In genomic region chr4:49156309-49156708, GRCh38 we compare ENCODE assay signal across 7 cellular contexts.
A peak's percentile ranks its signal among the peaks of the same experiment; 100 is the strongest.
DNase-seq lines count a peak whose midpoint lies in the region; ATAC-seq and TF ChIP-seq lines count a peak whose summit lies in the region.
"Not testable (repeated sequence)": the region's sequence is repeated elsewhere in the genome, so short reads cannot be mapped to it uniquely, and the experiment has no call there.

No MANE protein-coding gene starts in this region.

- H3K4me3 Mint-ChIP-seq in natural killer cell treated with Interleukin-12 subunit alpha and Interleukin-12 subunit beta and Interleukin-15 and Interleukin-18, amount 100 ng/mL, for 72 hours, result not testable (repeated sequence)

- peaks cover 44% of the 10 kb centered on the region for H3K36me3 Mint-ChIP-seq in natural killer cell treated with Interleukin-12 subunit alpha and Interleukin-12 subunit beta and Interleukin-15 and Interleukin-18, amount 100 ng/mL, for 72 hours

- H3K4me3 ChIP-seq in left lung, upper lobe of right lung: not testable (repeated sequence)

- peaks cover 37% of the 10 kb centered on the region for H3K9me3 Mint-ChIP-seq in natural killer cell treated with Interleukin-12 subunit alpha and Interleukin-12 subunit beta and Interleukin-15 and Interleukin-18, amount 100 ng/mL, for 72 hours

- H3K4me1 ChIP-seq in foreskin keratinocyte, left lung, upper lobe of right lung: not testable (repeated sequence)

- H3K9me3 ChIP-seq in left lung, result peaks cover 0 to 81% of the 10 kb centered on the region in 2 donors
- H3K9me3 ChIP-seq in upper lobe of right lung, result peaks cover 27% of the 10 kb centered on the region

- intact Hi-C loops in left cardiac atrium (cut with DNase I), result loop anchor here in 1 of 2 donors (10.0 kb wide), 1 partner anchor 52 kb away; no protein-coding TSS in a partner anchor
- intact Hi-C loops in left lung (cut with DNase I); upper lobe of right lung (cut with DNase I): not testable (repeated sequence)

- H3K27me3 ChIP-seq in foreskin keratinocyte, left lung, upper lobe of right lung: not testable (repeated sequence)

- H3K36me3 ChIP-seq in left lung, upper lobe of right lung: not testable (repeated sequence)

- not testable (repeated sequence) for H3K27ac Mint-ChIP-seq in natural killer cell treated with Interleukin-12 subunit alpha and Interleukin-12 subunit beta and Interleukin-15 and Interleukin-18, amount 100 ng/mL, for 72 hours

- not testable (repeated sequence) for TF ChIP-seq CTCF in foreskin keratinocyte (conservative IDR thresholded peaks at IDR 0.05); left lung (IDR thresholded peaks at IDR 0.05); upper lobe of right lung (IDR thresholded peaks at IDR 0.05)

- H3K4me1 Mint-ChIP-seq in natural killer cell treated with Interleukin-12 subunit alpha and Interleukin-12 subunit beta and Interleukin-15 and Interleukin-18, amount 100 ng/mL, for 72 hours (ENCODE audit: low read depth in 2 of 2), result peaks cover 0 to 12% of the 10 kb centered on the region in 2 donors

- not testable (repeated sequence) for H3K27ac ChIP-seq in foreskin keratinocyte, left lung, upper lobe of right lung

- not testable (repeated sequence) for H3K27me3 Mint-ChIP-seq in natural killer cell treated with Interleukin-12 subunit alpha and Interleukin-12 subunit beta and Interleukin-15 and Interleukin-18, amount 100 ng/mL, for 72 hours

- ATAC-seq in HG02610 (IDR thresholded peaks at IDR 0.05; ENCODE audit: unreplicated experiment) (peak; percentile 18), SK-N-SH treated with all-trans-retinoic acid at 6 μM for 48 hours (0 out of 3 replicates have a peak, but pooled peaks have one; percentile 29), foreskin keratinocyte (peak; percentile 15), left cardiac atrium (peak; percentile 23 to 45), left lung (peak; percentile 24), upper lobe of right lung (peak; percentile 47)
- peak; percentile 44 to 62 for ATAC-seq in natural killer cell treated with Interleukin-12 subunit alpha and Interleukin-12 subunit beta and Interleukin-15 and Interleukin-18, amount 100 ng/mL, for 72 hours

- not testable (repeated sequence) for DNase-seq in foreskin keratinocyte; left cardiac atrium; left lung; natural killer cell treated with Interleukin-12 subunit alpha and Interleukin-12 subunit beta and Interleukin-15 and Interleukin-18, amount 100 ng/mL, for 72 hours (ENCODE audit: low spot score); upper lobe of right lung
